ENCODE assay signal across 14 cellular contexts in genomic region chr12:29382251-29382650, GRCh38. TPM values are rescaled to one million over a fixed set of nuclear protein-coding genes. Genes with fewer than 3 reads are reported as not detected.
DNase-seq lines count a peak whose midpoint lies in the region; ATAC-seq, FAIRE-seq and TF ChIP-seq lines count a peak whose summit lies in the region.
"Had no signal": no experiment of that assay in that cellular context is flagged by ENCODE, and none has a peak within 500 bp of the region (broad histone marks: within the 10 kb centered on the region; RNA-seq: fewer than 3 reads in every experiment).

No MANE protein-coding gene starts in this region.

- peaks cover 35% of the 10 kb centered on the region for H3K79me2 ChIP-seq in ACC112 (ENCODE audit: control insufficient read depth, insufficient read depth, low read length, unreplicated experiment)

- 98 to 100% methylated on average over 2 of the region's 2 CpGs for WGBS in heart right ventricle, 2 donors

- TF ChIP-seq CTCF in CD8-positive, alpha-beta T cell (IDR thresholded peaks at IDR 0.05): no peak
- no peak for TF ChIP-seq CTCF in mesothelial cell of epicardium (IDR thresholded peaks at IDR 0.05; ENCODE audit: unreplicated experiment)
- TF ChIP-seq CTCF in heart right ventricle (IDR thresholded peaks at IDR 0.05): no peak

- H3K36me3 ChIP-seq in ACC112 (ENCODE audit: insufficient read depth, low read length) (peaks cover 9% of the 10 kb centered on the region), heart right ventricle (peaks cover 0 to 11% (median 0%) of the 10 kb centered on the region in 9 donors)
- H3K36me3 ChIP-seq in CD8-positive, alpha-beta T cell (ENCODE audit: insufficient read depth, low read length): no peaks in the 10 kb centered on the region

- H3K4me3 ChIP-seq in ACC112 (ENCODE audit: low read depth, low read length) (no peak overlapping the region), heart right ventricle (no peak overlapping the region)
- H3K4me3 ChIP-seq in CD8-positive, alpha-beta T cell (ENCODE audit: low read depth, low read length): no peak overlapping the region

- peak overlapping the region; percentile 92 for H3K27ac Mint-ChIP-seq in CD8-positive, alpha-beta T cell
- peak overlapping the region; percentile 98 for H3K27ac Mint-ChIP-seq in T-helper 17 cell
- no peak overlapping the region for H3K27ac Mint-ChIP-seq in mesothelial cell of epicardium

- CTCF ChIA-PET in CD8-positive, alpha-beta T cell (lab: Charles Lee): no interaction called here

- no peak for ATAC-seq in CD8-positive, alpha-beta T cell
- ATAC-seq in T-helper 17 cell (no peak), heart right ventricle (no peak)
- ATAC-seq: right cardiac atrium had no signal

- no peaks in the 10 kb centered on the region for H3K27me3 ChIP-seq in ACC112 (ENCODE audit: insufficient read depth, low read length)
- no peaks in the 10 kb centered on the region for H3K27me3 ChIP-seq in CD8-positive, alpha-beta T cell (ENCODE audit: insufficient read depth, low read length)
- no peaks in the 10 kb centered on the region for H3K27me3 ChIP-seq in heart right ventricle

- no peaks in the 10 kb centered on the region for H3K27me3 Mint-ChIP-seq in CD8-positive, alpha-beta T cell (ENCODE audit: low read depth)
- no peaks in the 10 kb centered on the region for H3K27me3 Mint-ChIP-seq in T-helper 17 cell
- H3K27me3 Mint-ChIP-seq in mesothelial cell of epicardium (ENCODE audit: low read depth): peaks cover 5% of the 10 kb centered on the region

- POLR2A ChIA-PET in CD8-positive, alpha-beta T cell (lab: Charles Lee): no interaction called here

- no peak for TF ChIP-seq POLR2A in GM12892 (IDR thresholded peaks at IDR 0.05; ENCODE audit: low read depth, low read length)

- H3K4me1 Mint-ChIP-seq in CD8-positive, alpha-beta T cell (ENCODE audit: low read depth): peaks cover 45% of the 10 kb centered on the region
- peaks cover 30% of the 10 kb centered on the region for H3K4me1 Mint-ChIP-seq in T-helper 17 cell
- peaks cover 16% of the 10 kb centered on the region for H3K4me1 Mint-ChIP-seq in mesothelial cell of epicardium

- H3K4me1 ChIP-seq in ACC112 (ENCODE audit: control insufficient read depth, insufficient read depth, low read length, unreplicated experiment): peaks cover 7% of the 10 kb centered on the region
- peaks cover 19% of the 10 kb centered on the region for H3K4me1 ChIP-seq in CD8-positive, alpha-beta T cell (ENCODE audit: insufficient read depth, low read length)
- H3K4me1 ChIP-seq in heart right ventricle: peaks cover 0 to 19% (median 14%) of the 10 kb centered on the region in 9 donors

- FAIRE-seq in GM12892 (lab: Jason Lieb, UNC): no peak
- FAIRE-seq: GM19239 had no signal

- peak overlapping the region; percentile 86 for H3K4me3 Mint-ChIP-seq in CD8-positive, alpha-beta T cell
- peak overlapping the region; percentile 97 for H3K4me3 Mint-ChIP-seq in T-helper 17 cell
- peak overlapping the region; percentile 24 for H3K4me3 Mint-ChIP-seq in mesothelial cell of epicardium

- intact Hi-C loops in CD8-positive, alpha-beta T cell (cut with DNase I, micrococcal nuclease): loop anchor here (5.0 to 10.0 kb wide), 5 partner anchors 45 to 1940 kb away; partner anchors contain the start of genes CCDC91 (in 1 of the 2), DDX11 (in 1 of the 2) and IPO8 (in 1 of the 2)
- intact Hi-C loops in heart right ventricle (cut with DNase I): no loop called here

- DNase-seq in CD8-positive, alpha-beta T cell: no peak
- DNase-seq in T-helper 17 cell (no peak), mesothelial cell of epicardium (ENCODE audit: low spot score in 2 of 2, unreplicated experiment in 2 of 2) (no peak), iPS-NIHi11 (ENCODE audit: low spot score) (no peak), GM12892 (ENCODE audit: insufficient read length) (no peak), NCI-H345 treated with DMSO at 0.1 percent for 48 hours (lab: John Stamatoyannopoulos, UW; ENCODE audit: unreplicated experiment) (no peak), heart right ventricle (no peak)
- DNase-seq: activated naive CD4-positive, alpha-beta T cell; right cardiac atrium; stimulated activated CD4-positive, alpha-beta T cell treated with anti-CD3 and anti-CD28 coated beads, Interleukin-4, amount 100 ng/mL, for 4 hours; stimulated activated naive CD4-positive, alpha-beta T cell had no signal

- H3K36me3 Mint-ChIP-seq in CD8-positive, alpha-beta T cell: peaks cover 13% of the 10 kb centered on the region
- H3K36me3 Mint-ChIP-seq in T-helper 17 cell (ENCODE audit: low read depth) (peaks cover 4% of the 10 kb centered on the region), mesothelial cell of epicardium (peaks cover 5% of the 10 kb centered on the region)

- H3K27ac ChIP-seq in ACC112 (ENCODE audit: low read depth, low read length): no peak overlapping the region
- no peak overlapping the region for H3K27ac ChIP-seq in CD8-positive, alpha-beta T cell (ENCODE audit: low read depth, low read length)
- H3K27ac ChIP-seq in heart right ventricle: no peak overlapping the region
- H3K27ac ChIP-seq: SK-N-MC had no signal

- peak overlapping the region; percentile 85 for H2AFZ ChIP-seq in ACC112 (ENCODE audit: low read length, unreplicated experiment)

- H3K9me3 ChIP-seq in CD8-positive, alpha-beta T cell (ENCODE audit: low read length): no peaks in the 10 kb centered on the region
- H3K9me3 ChIP-seq in T-helper 17 cell (ENCODE audit: control insufficient read depth, low read length, poor library complexity, severe bottlenecking) (no peaks in the 10 kb centered on the region), heart right ventricle (no peaks in the 10 kb centered on the region)

- no peaks in the 10 kb centered on the region for H3K9me3 Mint-ChIP-seq in CD8-positive, alpha-beta T cell
- no peaks in the 10 kb centered on the region for H3K9me3 Mint-ChIP-seq in mesothelial cell of epicardium

RNA-seq across cellular contexts. Expression of gene ERGIC2, which starts 1.3 kb away (rescaled TPM):
- 10 to 100 TPM; 25.4 to 33.2 TPM for total RNA-seq in CD8-positive, alpha-beta T cell
- 10 to 100 TPM; 29.6 to 41.4 TPM for total RNA-seq in T-helper 17 cell
- total RNA-seq in mesothelial cell of epicardium: 59.8 to 65.3 TPM (median 62.3 TPM) in 3 replicates
- polyA plus RNA-seq in GM12892 (2012; ENCODE audit: missing spikeins): 49.4 TPM
- 10 to 100 TPM; 66.3 to 97.2 (median 85.0) TPM for total RNA-seq in heart right ventricle
- 10 to 100 TPM; 50.0 to 94.4 TPM for polyA plus RNA-seq in heart right ventricle

Comparison
In these comparisons a context has a peak if more than half of its experiments do, and no peak if none do; other contexts are left out.
1. H3K4me3 Mint-ChIP-seq: peak in every context shown above with its lines; median percentile 97 in T-helper 17 cell; 86 in CD8-positive, alpha-beta T cell; 24 in mesothelial cell of epicardium.
2. intact Hi-C loops: an anchor here in CD8-positive, alpha-beta T cell (5.0 to 10.0 kb wide); none called in heart right ventricle.